ENCODE assay signal across 1 cellular context in genomic region chr13:45441633-45442032, GRCh38.
TF ChIP-seq lines count a peak whose summit lies in the region.

No MANE protein-coding gene starts in this region.

TF ChIP-seq in SK-N-SH treated with all-trans-retinoic acid at 6 μM for 48 hours, 23 proteins besides CTCF, POLR2A, EP300 and RAD21 (continued from another document):
- TF ChIP-seq, protein P1, sequence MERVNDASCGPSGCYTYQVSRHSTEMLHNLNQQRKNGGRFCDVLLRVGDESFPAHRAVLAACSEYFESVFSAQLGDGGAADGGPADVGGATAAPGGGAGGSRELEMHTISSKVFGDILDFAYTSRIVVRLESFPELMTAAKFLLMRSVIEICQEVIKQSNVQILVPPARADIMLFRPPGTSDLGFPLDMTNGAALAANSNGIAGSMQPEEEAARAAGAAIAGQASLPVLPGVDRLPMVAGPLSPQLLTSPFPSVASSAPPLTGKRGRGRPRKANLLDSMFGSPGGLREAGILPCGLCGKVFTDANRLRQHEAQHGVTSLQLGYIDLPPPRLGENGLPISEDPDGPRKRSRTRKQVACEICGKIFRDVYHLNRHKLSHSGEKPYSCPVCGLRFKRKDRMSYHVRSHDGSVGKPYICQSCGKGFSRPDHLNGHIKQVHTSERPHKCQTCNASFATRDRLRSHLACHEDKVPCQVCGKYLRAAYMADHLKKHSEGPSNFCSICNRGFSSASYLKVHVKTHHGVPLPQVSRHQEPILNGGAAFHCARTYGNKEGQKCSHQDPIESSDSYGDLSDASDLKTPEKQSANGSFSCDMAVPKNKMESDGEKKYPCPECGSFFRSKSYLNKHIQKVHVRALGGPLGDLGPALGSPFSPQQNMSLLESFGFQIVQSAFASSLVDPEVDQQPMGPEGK (CRISPR knock-in tag; IDR thresholded peaks at IDR 0.05; ENCODE audit: borderline replicate concordance), result no peak
- TF ChIP-seq GLIS3 (CRISPR knock-in tag; IDR thresholded peaks at IDR 0.05) (no peak), SNAI2 (CRISPR knock-in tag; IDR thresholded peaks at IDR 0.05) (no peak), ISL1 (CRISPR knock-in tag; IDR thresholded peaks at IDR 0.05) (no peak), ARNTL (CRISPR knock-in tag; IDR thresholded peaks at IDR 0.05; ENCODE audit: borderline replicate concordance, low read depth) (no peak), ZNF8 (CRISPR knock-in tag; IDR thresholded peaks at IDR 0.05) (no peak), ZNF565 (CRISPR knock-in tag; conservative IDR thresholded peaks at IDR 0.05; ENCODE audit: low read depth) (no peak), ZFP30 (CRISPR knock-in tag; IDR thresholded peaks at IDR 0.05) (no peak), CSDC2 (CRISPR knock-in tag; IDR thresholded peaks at IDR 0.05) (no peak), RARB (CRISPR knock-in tag; IDR thresholded peaks at IDR 0.05) (no peak), ZC3H10 (CRISPR knock-in tag; IDR thresholded peaks at IDR 0.05) (no peak)
TF ChIP-seq in SK-N-SH treated with all-trans-retinoic acid at 6 μM for 48 hours: peak in this region for 0.
